Comparison of ENCODE assay signal across 21 cellular contexts in genomic region chr16:47140686-47141085, GRCh38.
"Had no signal": no experiment of that assay in that cellular context is flagged by ENCODE, and none has a peak within 500 bp of the region (broad histone marks: within the 10 kb centered on the region; RNA-seq: fewer than 3 reads in every experiment).

No MANE protein-coding gene starts in this region.

- H3K4me3 Mint-ChIP-seq: T-helper 17 cell had no signal

- H3K9me3 Mint-ChIP-seq: activated B cell treated with CpG ODN at 0.5 μM for 24 hours; activated naive CD8-positive, alpha-beta T cell treated with anti-CD3 and anti-CD28 coated beads for 36 hours; activated T-cell treated with anti-CD3 and anti-CD28 coated beads, Interleukin-2, amount 50 U/mL, for 24 hours; activated T-helper 2 cell treated with anti-CD3 and anti-CD28 coated beads, Interferon-gamma antibody, Interleukin-2, Interleukin-4, amounts not matched to agents 10 μg/mL and 5 μg/mL and 100 μg/mL, durations not matched to agents 14 hours and 24 hours and 36 hours had no signal

- H3K9me3 ChIP-seq: heart right ventricle, lower lobe of right lung, sigmoid colon, spleen, upper lobe of right lung had no signal

- H3K36me3 Mint-ChIP-seq: naive thymus-derived CD4-positive, alpha-beta T cell had no signal

- ATAC-seq: activated CD4-positive, alpha-beta T cell treated with anti-CD3 and anti-CD28 coated beads for 36 hours; heart right ventricle; left lobe of liver; lower lobe of right lung; naive thymus-derived CD4-positive, alpha-beta T cell; stimulated activated naive CD8-positive, alpha-beta T cell treated with anti-CD3 and anti-CD28 coated beads, Interleukin-15, Interleukin-2, amounts not matched to agents 100 U/mL and 50 U/mL, for 24 hours; T-helper 17 cell; upper lobe of right lung had no signal

- H3K36me3 ChIP-seq: heart right ventricle, lower lobe of right lung, sigmoid colon, spleen, upper lobe of right lung had no signal

- H3K4me3 ChIP-seq: lower lobe of right lung, sigmoid colon, upper lobe of right lung had no signal

- H3K27me3 Mint-ChIP-seq: activated B cell treated with CpG ODN at 0.5 μM for 24 hours had no signal

- H3K27ac ChIP-seq: epithelial cell of prostate, heart right ventricle, lower lobe of right lung, sigmoid colon, upper lobe of right lung had no signal

- H3K27ac Mint-ChIP-seq: activated B cell treated with CpG ODN at 0.5 μM for 24 hours; activated naive CD8-positive, alpha-beta T cell treated with anti-CD3 and anti-CD28 coated beads for 36 hours; activated T-helper 2 cell treated with anti-CD3 and anti-CD28 coated beads, Interferon-gamma antibody, Interleukin-2, Interleukin-4, amounts not matched to agents 10 μg/mL and 5 μg/mL and 100 μg/mL, durations not matched to agents 14 hours and 24 hours and 36 hours; naive thymus-derived CD4-positive, alpha-beta T cell had no signal

- DNase-seq: activated B cell treated with CpG ODN at 0.5 μM for 24 hours; activated CD4-positive, alpha-beta T cell treated with anti-CD3 and anti-CD28 coated beads for 36 hours; activated CD4-positive, alpha-beta T cell treated with anti-CD3 and anti-CD28 coated beads, Interleukin-2, amount 50 U/mL, for 4 hours; activated CD8-positive, alpha-beta memory T cell treated with anti-CD3 and anti-CD28 coated beads for 24 hours; activated CD8-positive, alpha-beta memory T cell treated with anti-CD3 and anti-CD28 coated beads, Interleukin-2, amount 50 U/mL, for 4 hours; activated naive CD4-positive, alpha-beta T cell; activated naive CD8-positive, alpha-beta T cell treated with anti-CD3 and anti-CD28 coated beads for 36 hours; activated T-cell treated with anti-CD3 and anti-CD28 coated beads, Interleukin-2, amount 50 U/mL, for 24 hours; cortex of kidney; heart right ventricle; lower lobe of right lung; naive thymus-derived CD4-positive, alpha-beta T cell; sigmoid colon; spleen; stimulated activated CD4-positive, alpha-beta T cell treated with anti-CD3 and anti-CD28 coated beads, Interleukin-4, amount 100 ng/mL, for 1 hour; stimulated activated naive CD8-positive, alpha-beta T cell treated with anti-CD3 and anti-CD28 coated beads, Interleukin-15, Interleukin-2, amounts not matched to agents 100 U/mL and 50 U/mL, for 24 hours; T-helper 17 cell; upper lobe of right lung had no signal
